Comparison of ENCODE assay signal across 9 cellular contexts in genomic region chr22:40055143-40055926, GRCh38.
DNase-seq lines count a peak whose midpoint lies in the region; ATAC-seq, FAIRE-seq and TF ChIP-seq lines count a peak whose summit lies in the region.
"Had no signal": no experiment of that assay in that cellular context is flagged by ENCODE, and none has a peak within 500 bp of the region (broad histone marks: within the 10 kb centered on the region; RNA-seq: fewer than 3 reads in every experiment).

No MANE protein-coding gene starts in this region.

- no peak overlapping the region for H3K4me3 ChIP-seq in small intestine (ENCODE audit: low read depth in 1 of 2, low read length in 2 of 2)
- H3K4me3 ChIP-seq in WERI-Rb-1 (ENCODE audit: low read depth, low read length): no peak overlapping the region

- H3K4me1 ChIP-seq in small intestine (ENCODE audit: control insufficient read depth in 2 of 2, insufficient read depth in 1 of 2, low read depth in 1 of 2, low read length in 1 of 2): peaks cover 3 to 21% of the 10 kb centered on the region in 2 donors

- H3K36me3 ChIP-seq in small intestine (ENCODE audit: control insufficient read depth in 2 of 2, insufficient read depth in 2 of 2, low read length in 2 of 2): no peaks in the 10 kb centered on the region
- no peaks in the 10 kb centered on the region for H3K36me3 ChIP-seq in WERI-Rb-1

- no peak for TF ChIP-seq CTCF in WERI-Rb-1 (IDR thresholded peaks at IDR 0.05; ENCODE audit: low read depth, low read length)

- peak overlapping the region; percentile 96 for H3K27ac Mint-ChIP-seq in activated CD4-positive, alpha-beta T cell treated with anti-CD3 and anti-CD28 coated beads, Interleukin-2, amount 10 ng/mL, durations not matched to agents 7 days and 5 days

- ATAC-seq in HG02981 (IDR thresholded peaks at IDR 0.05; ENCODE audit: unreplicated experiment): peak; percentile 87

- H3K9me3 Mint-ChIP-seq in activated CD4-positive, alpha-beta T cell treated with anti-CD3 and anti-CD28 coated beads, Interleukin-2, amount 10 ng/mL, durations not matched to agents 7 days and 5 days: peaks cover 2% of the 10 kb centered on the region

- peaks cover 22% of the 10 kb centered on the region for H3K36me3 Mint-ChIP-seq in activated CD4-positive, alpha-beta T cell treated with anti-CD3 and anti-CD28 coated beads, Interleukin-2, amount 10 ng/mL, durations not matched to agents 7 days and 5 days (ENCODE audit: low read depth)

- H3K9me3 ChIP-seq in small intestine (ENCODE audit: control insufficient read depth, low read depth) (no peaks in the 10 kb centered on the region), WERI-Rb-1 (ENCODE audit: severe bottlenecking) (no peaks in the 10 kb centered on the region)

- POLR2A ChIA-PET in activated CD4-positive, alpha-beta T cell treated with anti-CD3 and anti-CD28 coated beads, Interleukin-2, amount 10 ng/mL, durations not matched to agents 7 days and 5 days (lab: Charles Lee): interaction anchor here (0.6 kb wide), 1 partner anchor 122 kb away, joined by 3 read pairs; no protein-coding TSS in a partner anchor

- peaks cover 74% of the 10 kb centered on the region for H3K4me1 Mint-ChIP-seq in activated CD4-positive, alpha-beta T cell treated with anti-CD3 and anti-CD28 coated beads, Interleukin-2, amount 10 ng/mL, durations not matched to agents 7 days and 5 days

- H3K27me3 Mint-ChIP-seq in activated CD4-positive, alpha-beta T cell treated with anti-CD3 and anti-CD28 coated beads, Interleukin-2, amount 10 ng/mL, durations not matched to agents 7 days and 5 days: no peaks in the 10 kb centered on the region

- H3K27ac ChIP-seq in small intestine (ENCODE audit: low read depth in 1 of 2, low read length in 1 of 2): peak overlapping the region in 1 of 2 donors; percentile 77
- no peak overlapping the region for H3K27ac ChIP-seq in WERI-Rb-1

- H3K4me3 Mint-ChIP-seq in activated CD4-positive, alpha-beta T cell treated with anti-CD3 and anti-CD28 coated beads, Interleukin-2, amount 10 ng/mL, durations not matched to agents 7 days and 5 days: peak overlapping the region; percentile 62

- CTCF ChIA-PET in activated CD4-positive, alpha-beta T cell treated with anti-CD3 and anti-CD28 coated beads, Interleukin-2, amount 10 ng/mL, durations not matched to agents 7 days and 5 days (lab: Charles Lee): interaction anchor here (0.6 to 3.6 kb wide), 9 partner anchors 11 to 530 kb away, joined by 3 to 13 read pairs (median 3); no protein-coding TSS in a partner anchor

- DNase-seq in activated CD4-positive, alpha-beta T cell treated with anti-CD3 and anti-CD28 coated beads for 4 hours: peak; percentile 20 to 25
- no peak for DNase-seq in activated CD4-positive, alpha-beta T cell treated with anti-CD3 and anti-CD28 coated beads, Interleukin-2, amount 50 U/mL, for 4 hours
- DNase-seq in activated CD4-positive, alpha-beta T cell treated with anti-CD3 and anti-CD28 coated beads, Interleukin-2, amount 10 ng/mL, durations not matched to agents 7 days and 5 days: peak; percentile 49
- DNase-seq in small intestine (peak; percentile 82), hypothalamus (lab: John Stamatoyannopoulos, UW) (no peak), WERI-Rb-1 (no peak), NCI-H345 treated with DMSO at 0.1 percent for 48 hours (lab: John Stamatoyannopoulos, UW; ENCODE audit: unreplicated experiment) (no peak)
- DNase-seq: activated CD8-positive, alpha-beta memory T cell treated with anti-CD3 and anti-CD28 coated beads for 24 hours had no signal

- no peaks in the 10 kb centered on the region for H3K27me3 ChIP-seq in small intestine (ENCODE audit: control insufficient read depth in 2 of 2, insufficient read depth in 2 of 2, low read length in 2 of 2)
- H3K27me3 ChIP-seq in WERI-Rb-1 (ENCODE audit: insufficient read depth, low read depth, severe bottlenecking): no peaks in the 10 kb centered on the region

- no peak for FAIRE-seq in small intestine (lab: Jason Lieb, UNC)

- WGBS in small intestine, 3 donors: 58 to 60% (median 59%) methylated on average over 8 of the region's 8 CpGs

Comparison
In these comparisons a context has a peak if more than half of its experiments do, and no peak if none do; other contexts are left out.
1. DNase-seq: peak in activated CD4-positive, alpha-beta T cell treated with anti-CD3 and anti-CD28 coated beads for 4 hours (2 of 2), activated CD4-positive, alpha-beta T cell treated with anti-CD3 and anti-CD28 coated beads, Interleukin-2, amount 10 ng/mL, durations not matched to agents 7 days and 5 days (single experiment) and small intestine (single experiment); none in activated CD4-positive, alpha-beta T cell treated with anti-CD3 and anti-CD28 coated beads, Interleukin-2, amount 50 U/mL, for 4 hours (0 of 2), hypothalamus (0 of 51), WERI-Rb-1 (single experiment) and NCI-H345 treated with DMSO at 0.1 percent for 48 hours (single experiment).